ENCODE assay signal across 8 cellular contexts in genomic region chr11:13669544-13670488, GRCh38. TPM values are rescaled to one million over a fixed set of nuclear protein-coding genes. Genes with fewer than 3 reads are reported as not detected.
A peak's percentile ranks its signal among the peaks of the same experiment; 100 is the strongest.
DNase-seq lines count a peak whose midpoint lies in the region; ATAC-seq, FAIRE-seq and TF ChIP-seq lines count a peak whose summit lies in the region.

No MANE protein-coding gene starts in this region.

- WGBS in lung, 2 donors: 61 to 63% methylated on average over 18 of the region's 18 CpGs

- peaks cover 17% of the 10 kb centered on the region for H3K36me3 Mint-ChIP-seq in HFFc6 (ENCODE audit: low read depth)

- intact Hi-C loops in ascending aorta (cut with DNase I): loop anchor here (5.0 to 10.0 kb wide), 2 partner anchors 208 to 1225 kb away; partner anchors contain the start of genes BTBD10 and CYP2R1

- TF ChIP-seq CTCF in AG10803 (conservative IDR thresholded peaks at IDR 0.05; ENCODE audit: low read length) (no peak), HFFc6 (IDR thresholded peaks at IDR 0.05) (no peak), ascending aorta (IDR thresholded peaks at IDR 0.05) (no peak), lung (IDR thresholded peaks at IDR 0.05; ENCODE audit: control extremely low read depth, extremely low read depth) (no peak)

- no peaks in the 10 kb centered on the region for H3K9me3 Mint-ChIP-seq in HFFc6

- H3K27ac ChIP-seq in ascending aorta (peak overlapping the region in 1 of 2 donors; percentile 84), lung (ENCODE audit: low read depth in 1 of 2, low read length in 1 of 2) (peak overlapping the region in 1 of 2 donors; percentile 97)

- H3K27me3 ChIP-seq in ascending aorta (no peaks in the 10 kb centered on the region), lung (ENCODE audit: control insufficient read depth, insufficient read depth) (no peaks in the 10 kb centered on the region)

- ATAC-seq in lung (ENCODE audit: insufficient read depth, low FRiP score) (no peak), HG03565 (IDR thresholded peaks at IDR 0.05; ENCODE audit: unreplicated experiment) (no peak), GM21447 (IDR thresholded peaks at IDR 0.05; ENCODE audit: unreplicated experiment) (no peak)

- DNase-seq in AG10803 (ENCODE audit: low read depth) (peak; percentile 6), HFFc6 (no peak), ascending aorta (ENCODE audit: low spot score in 2 of 2) (no peak), lung (ENCODE audit: low spot score) (no peak), RCC 7860 (ENCODE audit: low spot score) (no peak), GDM1 (lab: John Stamatoyannopoulos, UW) (no peak)

- peak overlapping the region; percentile 94 for H3K4me3 Mint-ChIP-seq in HFFc6

- H3K27ac Mint-ChIP-seq in HFFc6: peak overlapping the region; percentile 92

- FAIRE-seq in RCC 7860 (lab: Jason Lieb, UNC): no peak

- peaks cover 50% of the 10 kb centered on the region for H3K4me1 Mint-ChIP-seq in HFFc6 (ENCODE audit: low read depth)

- H3K4me1 ChIP-seq in ascending aorta (peaks cover 0 to 3% of the 10 kb centered on the region in 2 donors), lung (ENCODE audit: control insufficient read depth in 2 of 2, insufficient read depth in 2 of 2, low read length in 2 of 2) (peaks cover 4 to 6% of the 10 kb centered on the region in 2 donors)

- peak overlapping the region; percentile 83 for H3K4me3 ChIP-seq in AG10803 (ENCODE audit: low read length)
- peak overlapping the region; percentile 92 to 95 for H3K4me3 ChIP-seq in ascending aorta
- peak overlapping the region; percentile 97 for H3K4me3 ChIP-seq in lung

- no peaks in the 10 kb centered on the region; the same call in none of the 2 replicates for H3K27me3 Mint-ChIP-seq in HFFc6 (ENCODE audit: insufficient read depth)

- H3K36me3 ChIP-seq in ascending aorta: no peaks in the 10 kb centered on the region
- H3K36me3 ChIP-seq in lung (ENCODE audit: control insufficient read depth in 2 of 2, insufficient read depth in 2 of 2, low read length in 2 of 2): no peaks in the 10 kb centered on the region

- H3K9me3 ChIP-seq in ascending aorta: no peaks in the 10 kb centered on the region
- H3K9me3 ChIP-seq in lung (ENCODE audit: control insufficient read depth in 2 of 2, insufficient read depth in 1 of 2, low read length in 1 of 2): no peaks in the 10 kb centered on the region

RNA-seq across cellular contexts. Expression of gene FAR1, which starts 1.3 kb away (rescaled TPM):
- total RNA-seq in HFFc6 (2021; fragmentation: NEBNext Ultra II Directional; extraction: Animal tissue kit (Norgen Biotek cat#: 25700)): 10 to 100 TPM; 40.8 to 59.5 (median 44.2) TPM
- total RNA-seq in ascending aorta: 66.0 TPM
- 100 to 1,000 TPM in 1 of 2 donors, 10 to 100 TPM in 1; 56.8 to 126 TPM for total RNA-seq in lung
- polyA plus RNA-seq in lung: 10 to 100 TPM; 22.5 to 23.0 TPM
